In the genomic region with DNA sequence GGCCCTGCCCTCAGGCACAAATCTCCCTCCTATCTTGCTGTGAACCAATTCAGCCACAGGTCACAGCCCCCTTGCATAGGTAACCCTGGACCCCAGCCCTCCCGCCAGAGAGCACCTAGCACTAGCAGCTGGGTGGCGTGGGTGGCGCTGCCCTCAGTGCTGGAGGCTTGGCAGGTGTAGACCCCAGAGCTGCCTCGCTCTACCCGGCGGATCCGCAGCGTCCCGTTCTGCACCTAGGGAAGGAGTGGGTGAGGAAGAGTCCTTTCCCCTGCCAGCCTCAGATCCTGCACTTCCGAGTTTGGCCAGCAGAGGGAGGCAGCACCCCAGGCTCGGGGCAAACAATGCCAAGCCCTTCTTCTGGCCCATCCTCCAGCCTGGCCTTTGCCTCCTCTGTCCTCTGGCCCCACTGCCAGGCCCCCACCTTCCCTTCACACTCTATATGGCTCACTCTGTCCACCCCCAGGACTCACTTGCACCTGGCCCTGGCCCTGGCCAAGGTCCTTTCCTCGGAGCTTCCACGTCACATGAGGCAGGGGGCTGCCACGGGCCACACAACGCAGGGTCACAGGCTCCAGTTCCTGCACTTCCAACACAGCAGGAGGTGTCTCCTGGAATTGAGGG, we compare ENCODE assay signal across 8 cellular contexts. TPM values are rescaled to one million over a fixed set of nuclear protein-coding genes. Genes with fewer than 3 reads are reported as not detected.
DNase-seq lines count a peak whose midpoint lies in the region; ATAC-seq and TF ChIP-seq lines count a peak whose summit lies in the region.

No MANE protein-coding gene starts in this region.

- no peaks in the 10 kb centered on the region for H3K79me2 ChIP-seq in PC-9 (ENCODE audit: low read depth)

- TF ChIP-seq POLR2A in transverse colon (IDR thresholded peaks at IDR 0.05): no peak

- peak overlapping the region; percentile 86 for H3K4me2 ChIP-seq in PC-9

- in situ Hi-C loops in transverse colon (cut with MboI; ENCODE audit: low pct_ligation_motif_present in 1 of 4, low pct_unique_long_range_greater_than_20kb in 1 of 4, low sequenced_read_pairs in 3 of 4): loop anchor here (5.0 to 10.0 kb wide), 2 partner anchors 68 to 71 kb away; no protein-coding TSS in a partner anchor

- H3K4me3 ChIP-seq in PC-9: no peak overlapping the region
- no peak overlapping the region for H3K4me3 ChIP-seq in fibroblast of the aortic adventitia (ENCODE audit: low read depth, low read length)
- H3K4me3 ChIP-seq in transverse colon: no peak overlapping the region

- H3K27ac ChIP-seq in PC-9: peak overlapping the region; percentile 56; the same call in 1 of the 2 replicates
- H3K27ac ChIP-seq in transverse colon: peak overlapping the region; percentile 37 to 62 (median 52)

- H3K27me3 Mint-ChIP-seq in activated T-helper 1 cell treated with anti-CD3 and anti-CD28 coated beads, Interleukin-12 subunit alpha, Interleukin-12 subunit beta, Interleukin-2, Interleukin-4 antibody, amounts not matched to agents 30 ng/mL and 10 ng/mL and 1 ng/mL, durations not matched to agents 14 hours and 24 hours and 36 hours (ENCODE audit: insufficient read depth): peaks cover 16% of the 10 kb centered on the region

- no peak overlapping the region for H3K4me3 Mint-ChIP-seq in activated T-helper 1 cell treated with anti-CD3 and anti-CD28 coated beads, Interleukin-12 subunit alpha, Interleukin-12 subunit beta, Interleukin-2, Interleukin-4 antibody, amounts not matched to agents 30 ng/mL and 10 ng/mL and 1 ng/mL, durations not matched to agents 14 hours and 24 hours and 36 hours

- H3K36me3 ChIP-seq in PC-9 (ENCODE audit: low read depth) (0 out of 2 replicates have a peak, but pooled peaks cover 4% of the 10 kb centered on the region), transverse colon (no peaks in the 10 kb centered on the region)

- WGBS in transverse colon (ENCODE audit: low coverage in 1 of 2), 2 donors: 34% methylated on average over 15 of the region's 15 CpGs; no CpG with 5 or more reads in 1 of the 2 donors

- H3K27me3 ChIP-seq in PC-9 (ENCODE audit: insufficient read depth, low read depth) (no peaks in the 10 kb centered on the region), transverse colon (no peaks in the 10 kb centered on the region)

- H3K9me3 Mint-ChIP-seq in activated T-helper 1 cell treated with anti-CD3 and anti-CD28 coated beads, Interleukin-12 subunit alpha, Interleukin-12 subunit beta, Interleukin-2, Interleukin-4 antibody, amounts not matched to agents 30 ng/mL and 10 ng/mL and 1 ng/mL, durations not matched to agents 14 hours and 24 hours and 36 hours: no peaks in the 10 kb centered on the region

- H3K9me2 ChIP-seq in PC-9 (ENCODE audit: insufficient read depth): no peaks in the 10 kb centered on the region

- BruUV-seq in PC-9 (replicated peaks; lab: Mats Ljungman, UMichigan): no TSS peak

- CTCF ChIA-PET in PC-9 (lab: Charles Lee): interaction anchor here (0.6 to 1.9 kb wide), 3 partner anchors 29 to 71 kb away, joined by 3 to 9 read pairs (median 3); no protein-coding TSS in a partner anchor

- H4K20me1 ChIP-seq in PC-9 (ENCODE audit: insufficient read depth): no peaks in the 10 kb centered on the region

- H3F3A ChIP-seq in PC-9 (ENCODE audit: insufficient read depth, low read depth): peaks cover 16% of the 10 kb centered on the region; the same call in 1 of the 2 replicates

- DNase-seq in EH (ENCODE audit: low read depth): peak; percentile 62
- peak in 1 of 2 experiments; percentile 82 for DNase-seq in PC-9
- peak; percentile 76 for DNase-seq in activated T-helper 1 cell treated with anti-CD3 and anti-CD28 coated beads, Interleukin-12 subunit alpha, Interleukin-12 subunit beta, Interleukin-2, Interleukin-4 antibody, amounts not matched to agents 30 ng/mL and 10 ng/mL and 1 ng/mL, durations not matched to agents 14 hours and 24 hours and 36 hours (ENCODE audit: low spot score)
- peak; percentile 57 for DNase-seq in fibroblast of the aortic adventitia (ENCODE audit: low read depth)
- DNase-seq in omental fat pad (ENCODE audit: low spot score): peak; percentile 86
- DNase-seq in transverse colon: peak; percentile 91

- no peaks in the 10 kb centered on the region for H3K9me3 ChIP-seq in PC-9 (ENCODE audit: insufficient read depth, low read depth)
- no peaks in the 10 kb centered on the region for H3K9me3 ChIP-seq in transverse colon

- peak; percentile 49 for ATAC-seq in HG03439 (IDR thresholded peaks at IDR 0.05; ENCODE audit: unreplicated experiment)
- peak; percentile 45 for ATAC-seq in omental fat pad (ENCODE audit: low FRiP score)
- ATAC-seq in GM21528 (IDR thresholded peaks at IDR 0.05; ENCODE audit: low FRiP score, unreplicated experiment): no peak

- H3K4me1 Mint-ChIP-seq in activated T-helper 1 cell treated with anti-CD3 and anti-CD28 coated beads, Interleukin-12 subunit alpha, Interleukin-12 subunit beta, Interleukin-2, Interleukin-4 antibody, amounts not matched to agents 30 ng/mL and 10 ng/mL and 1 ng/mL, durations not matched to agents 14 hours and 24 hours and 36 hours (ENCODE audit: low read depth): peaks cover 9% of the 10 kb centered on the region

- H3K27ac Mint-ChIP-seq in activated T-helper 1 cell treated with anti-CD3 and anti-CD28 coated beads, Interleukin-12 subunit alpha, Interleukin-12 subunit beta, Interleukin-2, Interleukin-4 antibody, amounts not matched to agents 30 ng/mL and 10 ng/mL and 1 ng/mL, durations not matched to agents 14 hours and 24 hours and 36 hours: no peak overlapping the region

- H3K4me1 ChIP-seq in PC-9 (replicated peaks; ENCODE audit: insufficient read depth) (peaks cover 35% of the 10 kb centered on the region), transverse colon (peaks cover 21 to 43% (median 37%) of the 10 kb centered on the region in 4 donors)

- no peak for TF ChIP-seq EP300 in transverse colon (IDR thresholded peaks at IDR 0.05; ENCODE audit: low read depth)

- POLR2A ChIA-PET in PC-9 (lab: Charles Lee; ENCODE audit: unreplicated experiment): no interaction called here

- peak; percentile 95 for TF ChIP-seq CTCF in PC-9 (conservative IDR thresholded peaks at IDR 0.05)
- peak; percentile 98 for TF ChIP-seq CTCF in fibroblast of the aortic adventitia (IDR thresholded peaks at IDR 0.05; ENCODE audit: insufficient read depth, low read length)
- peak in 2 of 3 donors; percentile 72 to 95 for TF ChIP-seq CTCF in omental fat pad (IDR thresholded peaks at IDR 0.05)
- TF ChIP-seq CTCF in transverse colon (IDR thresholded peaks at IDR 0.05): peak; percentile 98 to 99 (median 99)

- H2AFZ ChIP-seq in PC-9: no peak overlapping the region

- no peaks in the 10 kb centered on the region for H3K36me3 Mint-ChIP-seq in activated T-helper 1 cell treated with anti-CD3 and anti-CD28 coated beads, Interleukin-12 subunit alpha, Interleukin-12 subunit beta, Interleukin-2, Interleukin-4 antibody, amounts not matched to agents 30 ng/mL and 10 ng/mL and 1 ng/mL, durations not matched to agents 14 hours and 24 hours and 36 hours (ENCODE audit: low read depth)

- intact Hi-C loops in PC-9 (cut with micrococcal nuclease; ENCODE audit: unreplicated experiment) (loop anchor here (1.0 to 2.0 kb wide), 4 partner anchors 44 to 142 kb away; no protein-coding TSS in a partner anchor), transverse colon (cut with DNase I; ENCODE audit: low total_unique reads) (loop anchor here (1.0 kb wide), 1 partner anchor 71 kb away; no protein-coding TSS in a partner anchor)
- intact Hi-C loops in activated T-helper 1 cell treated with anti-CD3 and anti-CD28 coated beads, Interleukin-12 subunit alpha, Interleukin-12 subunit beta, Interleukin-2, Interleukin-4 antibody, amounts not matched to agents 30 ng/mL and 10 ng/mL and 1 ng/mL, durations not matched to agents 14 hours and 24 hours and 36 hours (cut with micrococcal nuclease): loop anchor here (1.0 to 10.0 kb wide), 4 partner anchors 11 to 438 kb away; a partner anchor contains a TSS

RNA-seq across cellular contexts. Expression of a gene that starts 9.0 kb away (rescaled TPM):
- total RNA-seq in PC-9 (2021) (22.9 and 23.4 TPM in 2 replicates), fibroblast of the aortic adventitia (ENCODE audit: low replicate concordance) (2.0 TPM in 1 of 2 replicates, not detected in the other), omental fat pad (10 to 100 TPM in 1 of 4 donors, 1 to 10 TPM in 2, not detected in 1; 4.3 to 11.0 (median 9.4) TPM), transverse colon (100 to 1,000 TPM in 1 of 4 donors, 10 to 100 TPM in 3; 40.7 to 137 (median 81.3) TPM)
- not detected in 2 replicates for total RNA-seq in activated T-helper 1 cell treated with anti-CD3 and anti-CD28 coated beads, Interleukin-12 subunit alpha, Interleukin-12 subunit beta, Interleukin-2, Interleukin-4 antibody, amounts not matched to agents 30 ng/mL and 10 ng/mL and 1 ng/mL, durations not matched to agents 14 hours and 24 hours and 36 hours

RNA-seq across cellular contexts. Expression of a gene that starts 11.1 kb away (rescaled TPM):
- total RNA-seq in PC-9 (2021): 473 and 481 TPM in 2 replicates
- 442 and 461 TPM in 2 replicates for total RNA-seq in activated T-helper 1 cell treated with anti-CD3 and anti-CD28 coated beads, Interleukin-12 subunit alpha, Interleukin-12 subunit beta, Interleukin-2, Interleukin-4 antibody, amounts not matched to agents 30 ng/mL and 10 ng/mL and 1 ng/mL, durations not matched to agents 14 hours and 24 hours and 36 hours
- total RNA-seq in fibroblast of the aortic adventitia (ENCODE audit: low replicate concordance): 62.4 and 228 TPM in 2 replicates
- total RNA-seq in omental fat pad: 100 to 1,000 TPM; 242 to 569 (median 258) TPM
- total RNA-seq in transverse colon: 100 to 1,000 TPM in 3 of 4 donors, 10 to 100 TPM in 1; 65.1 to 235 (median 168) TPM

RNA-seq across cellular contexts. Expression of a gene that starts 17.6 kb away (rescaled TPM):
- total RNA-seq in PC-9 (2021) (0.58 and 0.94 TPM in 2 replicates), fibroblast of the aortic adventitia (ENCODE audit: low replicate concordance) (not detected in 2 replicates), omental fat pad (1 to 10 TPM in 2 of 4 donors, under 1 TPM in 1, not detected in 1; 0.56 to 7.2 (median 1.0) TPM), transverse colon (under 1 TPM in 1 of 4 donors, not detected in 3; 0.64 TPM)
- not detected in 2 replicates for total RNA-seq in activated T-helper 1 cell treated with anti-CD3 and anti-CD28 coated beads, Interleukin-12 subunit alpha, Interleukin-12 subunit beta, Interleukin-2, Interleukin-4 antibody, amounts not matched to agents 30 ng/mL and 10 ng/mL and 1 ng/mL, durations not matched to agents 14 hours and 24 hours and 36 hours

RNA-seq across cellular contexts. Expression of a gene that starts 36.4 kb away (rescaled TPM):
- total RNA-seq in PC-9 (2021) (8.2 and 9.3 TPM in 2 replicates), fibroblast of the aortic adventitia (ENCODE audit: low replicate concordance) (0.27 and 1.4 TPM in 2 replicates), omental fat pad (1 to 10 TPM in 1 of 4 donors, under 1 TPM in 2, not detected in 1; 0.84 to 5.3 (median 0.95) TPM), transverse colon (under 1 TPM in 1 of 4 donors, not detected in 3; 0.32 TPM)
- 0.78 and 1.7 TPM in 2 replicates for total RNA-seq in activated T-helper 1 cell treated with anti-CD3 and anti-CD28 coated beads, Interleukin-12 subunit alpha, Interleukin-12 subunit beta, Interleukin-2, Interleukin-4 antibody, amounts not matched to agents 30 ng/mL and 10 ng/mL and 1 ng/mL, durations not matched to agents 14 hours and 24 hours and 36 hours
